In the genomic region with DNA sequence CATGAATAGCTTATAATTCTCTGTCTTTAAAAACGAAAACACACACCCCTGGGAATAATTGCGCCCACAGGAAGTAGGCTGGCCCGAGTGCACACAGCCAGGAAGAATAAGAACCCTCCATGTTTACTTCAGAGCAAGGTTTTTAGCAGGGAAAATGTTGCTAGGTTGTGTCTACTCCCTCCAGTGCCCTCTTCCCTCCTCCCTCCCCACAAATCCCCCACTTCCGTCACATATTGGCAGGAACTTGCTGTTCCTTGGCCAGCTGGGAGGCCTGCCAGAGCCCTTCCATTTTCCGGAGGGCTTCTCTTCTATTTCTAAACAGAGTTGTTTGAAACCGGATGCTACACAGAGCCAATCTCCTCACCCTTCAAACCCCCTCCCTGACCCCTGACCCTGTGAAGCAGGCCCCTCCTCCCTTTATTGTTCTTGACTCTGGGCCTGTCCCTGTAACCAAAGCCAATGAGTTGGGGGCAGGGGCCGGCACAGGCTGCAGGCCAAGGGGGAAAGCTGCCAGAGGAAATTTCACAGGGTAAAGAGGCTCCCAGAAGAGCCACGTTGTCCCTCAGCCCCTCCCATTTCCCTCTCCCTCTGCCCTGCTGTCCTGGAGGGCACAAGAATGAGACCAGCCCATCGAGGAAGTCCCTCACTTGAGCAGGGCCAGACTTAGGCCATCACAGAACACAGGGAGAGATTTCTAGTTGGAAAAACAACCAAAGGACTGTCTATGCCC, we compare ENCODE assay signal across 8 cellular contexts. TPM values are rescaled to one million over a fixed set of nuclear protein-coding genes. Genes with fewer than 3 reads are reported as not detected.
DNase-seq lines count a peak whose midpoint lies in the region; ATAC-seq and TF ChIP-seq lines count a peak whose summit lies in the region.

No MANE protein-coding gene starts in this region.

- TF ChIP-seq CTCF in foreskin fibroblast (IDR thresholded peaks at IDR 0.05; ENCODE audit: low read depth, low read length): no peak
- no peak for TF ChIP-seq CTCF in neural progenitor cell (IDR thresholded peaks at IDR 0.05)

- H3K9me3 Mint-ChIP-seq in neural progenitor cell: no peaks in the 10 kb centered on the region

- H3K36me3 Mint-ChIP-seq in neural progenitor cell: no peaks in the 10 kb centered on the region

- H3K4me3 ChIP-seq in foreskin fibroblast (ENCODE audit: low read depth in 1 of 2, low read length in 2 of 2) (no peak overlapping the region), neural progenitor cell (peak overlapping the region; percentile 26)

- peak overlapping the region; percentile 81 for H3K4me3 Mint-ChIP-seq in neural progenitor cell

- H2AFZ ChIP-seq in neural progenitor cell (replicated peaks): peak overlapping the region; percentile 84

- no peaks in the 10 kb centered on the region for H3K79me2 ChIP-seq in neural progenitor cell (ENCODE audit: low read depth)

- H3K27ac ChIP-seq in neural progenitor cell: peak overlapping the region; percentile 88

- peak overlapping the region; percentile 71 for H3K4me2 ChIP-seq in neural progenitor cell

- peaks cover 47% of the 10 kb centered on the region for H3K4me1 ChIP-seq in neural progenitor cell

- no peaks in the 10 kb centered on the region for H3K27me3 ChIP-seq in neural progenitor cell

- H3K27me3 Mint-ChIP-seq in neural progenitor cell (ENCODE audit: insufficient read depth, low read depth): peaks cover 5% of the 10 kb centered on the region

- H3K9ac ChIP-seq in neural progenitor cell: no peak overlapping the region

- ATAC-seq in HG03025 (IDR thresholded peaks at IDR 0.05; ENCODE audit: low FRiP score, unreplicated experiment) (no peak), HG03521 (IDR thresholded peaks at IDR 0.05; ENCODE audit: unreplicated experiment) (no peak)

- peaks cover 18% of the 10 kb centered on the region for H3F3A ChIP-seq in neural progenitor cell (ENCODE audit: low read depth)

- H3K4me1 Mint-ChIP-seq in neural progenitor cell: peaks cover 82% of the 10 kb centered on the region

- no peaks in the 10 kb centered on the region for H4K20me1 ChIP-seq in neural progenitor cell (ENCODE audit: low read depth)

- no peaks in the 10 kb centered on the region for H3K9me3 ChIP-seq in neural progenitor cell (ENCODE audit: low read depth)

- no peaks in the 10 kb centered on the region for H3K36me3 ChIP-seq in neural progenitor cell

- peak; percentile 25 for DNase-seq in EL
- peak; percentile 57 to 75 for DNase-seq in foreskin fibroblast
- DNase-seq in neural progenitor cell (ENCODE audit: low spot score): peak; percentile 89
- DNase-seq in NK-92 (lab: John Stamatoyannopoulos, UW; ENCODE audit: unreplicated experiment): no peak
- no peak for DNase-seq in dedifferentiated amniotic fluid mesenchymal stem cell (ENCODE audit: extremely low spot score)

- peak overlapping the region; percentile 100 for H3K27ac Mint-ChIP-seq in neural progenitor cell

TF ChIP-seq in PFSK-1, 5 proteins besides CTCF, POLR2A, EP300 and RAD21:
- TF ChIP-seq TAF1 (IDR thresholded peaks at IDR 0.05; ENCODE audit: borderline replicate concordance, insufficient read depth, low read length) (no peak), SIN3A (IDR thresholded peaks at IDR 0.05; ENCODE audit: borderline replicate concordance, insufficient read depth, low read length) (0 out of 2 replicates have a peak, but pooled peaks have one; percentile 62), POLR2AphosphoS5 (IDR thresholded peaks at IDR 0.05; ENCODE audit: low read depth, low read length) (peak; percentile 46; the same call in 1 of the 2 replicates), FOXP2 (optimal IDR thresholded peaks at IDR 0.05; ENCODE audit: borderline replicate concordance, extremely low read depth, extremely low read length, insufficient read depth) (peak; percentile 63)
- TF ChIP-seq, protein P1, sequence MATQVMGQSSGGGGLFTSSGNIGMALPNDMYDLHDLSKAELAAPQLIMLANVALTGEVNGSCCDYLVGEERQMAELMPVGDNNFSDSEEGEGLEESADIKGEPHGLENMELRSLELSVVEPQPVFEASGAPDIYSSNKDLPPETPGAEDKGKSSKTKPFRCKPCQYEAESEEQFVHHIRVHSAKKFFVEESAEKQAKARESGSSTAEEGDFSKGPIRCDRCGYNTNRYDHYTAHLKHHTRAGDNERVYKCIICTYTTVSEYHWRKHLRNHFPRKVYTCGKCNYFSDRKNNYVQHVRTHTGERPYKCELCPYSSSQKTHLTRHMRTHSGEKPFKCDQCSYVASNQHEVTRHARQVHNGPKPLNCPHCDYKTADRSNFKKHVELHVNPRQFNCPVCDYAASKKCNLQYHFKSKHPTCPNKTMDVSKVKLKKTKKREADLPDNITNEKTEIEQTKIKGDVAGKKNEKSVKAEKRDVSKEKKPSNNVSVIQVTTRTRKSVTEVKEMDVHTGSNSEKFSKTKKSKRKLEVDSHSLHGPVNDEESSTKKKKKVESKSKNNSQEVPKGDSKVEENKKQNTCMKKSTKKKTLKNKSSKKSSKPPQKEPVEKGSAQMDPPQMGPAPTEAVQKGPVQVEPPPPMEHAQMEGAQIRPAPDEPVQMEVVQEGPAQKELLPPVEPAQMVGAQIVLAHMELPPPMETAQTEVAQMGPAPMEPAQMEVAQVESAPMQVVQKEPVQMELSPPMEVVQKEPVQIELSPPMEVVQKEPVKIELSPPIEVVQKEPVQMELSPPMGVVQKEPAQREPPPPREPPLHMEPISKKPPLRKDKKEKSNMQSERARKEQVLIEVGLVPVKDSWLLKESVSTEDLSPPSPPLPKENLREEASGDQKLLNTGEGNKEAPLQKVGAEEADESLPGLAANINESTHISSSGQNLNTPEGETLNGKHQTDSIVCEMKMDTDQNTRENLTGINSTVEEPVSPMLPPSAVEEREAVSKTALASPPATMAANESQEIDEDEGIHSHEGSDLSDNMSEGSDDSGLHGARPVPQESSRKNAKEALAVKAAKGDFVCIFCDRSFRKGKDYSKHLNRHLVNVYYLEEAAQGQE (IDR thresholded peaks at IDR 0.05; ENCODE audit: insufficient read depth in 1 of 2, low read depth in 2 of 2, low read length in 2 of 2): peak in 1 of 2 experiments; percentile 68; a peak in 1 of 4 replicates

RNA-seq across cellular contexts. Expression of gene LGALSL, which starts 49.8 kb away (rescaled TPM):
- polyA plus RNA-seq in PFSK-1 (2012; ENCODE audit: insufficient read length, low read depth): 8.4 TPM
- total RNA-seq in neural progenitor cell (ENCODE audit: low replicate concordance): 24.3 and 31.1 TPM in 2 replicates

Comparison
In these comparisons a context has a peak if more than half of its experiments do, and no peak if none do; other contexts are left out.
1. DNase-seq: peak in EL (single experiment), foreskin fibroblast (2 of 2) and neural progenitor cell (single experiment); none in NK-92 (single experiment) and dedifferentiated amniotic fluid mesenchymal stem cell (single experiment).